Comparison of ENCODE assay signal across 14 cellular contexts in the genomic region with DNA sequence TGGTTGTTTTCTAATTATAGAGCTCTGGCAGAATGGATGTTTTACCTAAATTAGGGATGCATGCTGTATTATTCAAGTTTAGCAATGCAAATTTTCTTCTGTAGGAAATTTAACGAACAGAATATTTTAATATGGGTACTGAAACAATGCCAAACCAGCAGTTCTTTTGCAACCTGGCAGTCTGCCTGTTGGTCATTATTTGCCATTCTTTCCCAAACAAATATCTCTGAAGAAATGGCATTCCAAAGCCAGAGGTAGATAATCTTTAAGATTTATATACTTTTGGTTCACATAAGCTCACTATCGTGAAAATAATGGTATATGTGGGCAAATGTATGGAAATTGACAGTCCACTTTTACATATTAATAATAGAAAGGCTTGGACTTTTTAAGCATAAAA.
"Had no signal": no experiment of that assay in that cellular context is flagged by ENCODE, and none has a peak within 500 bp of the region (broad histone marks: within the 10 kb centered on the region; RNA-seq: fewer than 3 reads in every experiment).

No MANE protein-coding gene starts in this region.

- H3K36me3 ChIP-seq: right atrium auricular region had no signal

- DNase-seq: activated CD4-positive, alpha-beta T cell treated with anti-CD3 and anti-CD28 coated beads, Interleukin-2, amount 50 U/mL, for 48 hours; activated CD8-positive, alpha-beta memory T cell treated with anti-CD3 and anti-CD28 coated beads, Interleukin-2, amount 10 ng/mL, durations not matched to agents 7 days and 5 days; activated naive CD4-positive, alpha-beta T cell treated with anti-CD3 and anti-CD28 coated beads, Interleukin-2, amount 10 ng/mL, durations not matched to agents 7 days and 5 days; activated T-cell treated with anti-CD3 and anti-CD28 coated beads, Interleukin-2, amount 50 U/mL, for 1 hour; caudate nucleus; hippocampal formation; mesendoderm; stimulated activated naive CD8-positive, alpha-beta T cell treated with anti-CD3 and anti-CD28 coated beads, Interleukin-15, Interleukin-2, amounts not matched to agents 100 U/mL and 50 U/mL, for 24 hours; T-cell; T1000 had no signal

- H3K4me3 ChIP-seq: right atrium auricular region, smooth muscle cell had no signal

- H3K9me3 ChIP-seq: right atrium auricular region had no signal

- ATAC-seq: activated CD8-positive, alpha-beta memory T cell treated with anti-CD3 and anti-CD28 coated beads, Interleukin-2, amount 10 ng/mL, durations not matched to agents 7 days and 5 days; natural killer cell treated with Interleukin-12 subunit alpha and Interleukin-12 subunit beta and Interleukin-15 and Interleukin-18, amount 100 ng/mL, for 72 hours; stimulated activated naive CD8-positive, alpha-beta T cell treated with anti-CD3 and anti-CD28 coated beads, Interleukin-15, Interleukin-2, amounts not matched to agents 100 U/mL and 50 U/mL, for 24 hours; T-cell had no signal

- H3K27me3 ChIP-seq: right atrium auricular region had no signal

- FAIRE-seq: colon had no signal
